In the genomic region with DNA sequence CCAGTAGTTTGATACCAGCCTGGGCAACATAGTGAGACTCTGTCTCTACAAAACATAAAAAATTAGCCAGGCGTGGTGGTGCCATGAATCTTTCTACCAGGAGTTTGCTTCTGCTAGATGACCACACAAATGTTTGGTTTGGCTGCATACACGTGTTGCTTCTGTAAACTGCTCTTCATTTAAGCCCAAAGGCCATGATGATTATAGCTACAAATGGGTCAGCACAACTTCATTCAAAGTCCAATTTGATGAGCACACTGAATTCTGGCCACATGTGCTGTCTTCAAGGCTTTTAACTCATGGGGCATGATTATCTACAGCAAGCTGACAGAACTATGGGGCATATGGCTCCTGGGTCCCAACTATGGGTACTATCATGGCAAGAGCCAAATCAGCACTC, we compare ENCODE assay signal across 28 cellular contexts. TPM values are rescaled to one million over a fixed set of nuclear protein-coding genes. Genes with fewer than 3 reads are reported as not detected.
"Had no signal": no experiment of that assay in that cellular context is flagged by ENCODE, and none has a peak within 500 bp of the region (broad histone marks: within the 10 kb centered on the region; RNA-seq: fewer than 3 reads in every experiment).

No MANE protein-coding gene starts in this region.

- H3K4me3 ChIP-seq: stomach, suprapubic skin, testis, thoracic aorta, thyroid gland, tibial artery, tibial nerve, transverse colon, upper lobe of left lung, upper lobe of right lung, uterus, vagina had no signal

- H3K4me1 Mint-ChIP-seq: stimulated activated effector memory CD8-positive, alpha-beta T cell treated with anti-CD3 and anti-CD28 coated beads, Interleukin-12 subunit alpha, Interleukin-12 subunit beta, amount 100 ng/mL, for 72 hours; stimulated activated memory B cell treated with anti-CD40 and anti-IgM and Interleukin-4, amounts not matched to agents 10 μg/mL and 1 μg/mL and 100 μg/mL, for 72 hours; stimulated activated naive B cell treated with anti-CD40 and anti-IgM and Interleukin-4, amounts not matched to agents 10 μg/mL and 1 μg/mL and 100 μg/mL, for 72 hours; stimulated activated naive CD8-positive, alpha-beta T cell treated with anti-CD3 and anti-CD28 coated beads, Interleukin-15, amount 100 ng/mL, for 72 hours had no signal

- H3K27me3 ChIP-seq: stomach, suprapubic skin, testis, thyroid gland, tibial artery, tibial nerve, transverse colon, upper lobe of left lung, upper lobe of right lung, uterus, vagina had no signal

- H3K9me3 ChIP-seq: stomach, suprapubic skin, testis, thoracic aorta, thyroid gland, transverse colon, upper lobe of left lung, upper lobe of right lung, uterus, vagina had no signal

- H3K4me3 Mint-ChIP-seq: stimulated activated effector memory CD8-positive, alpha-beta T cell treated with anti-CD3 and anti-CD28 coated beads, Interleukin-12 subunit alpha, Interleukin-12 subunit beta, amount 100 ng/mL, for 72 hours; stimulated activated memory B cell treated with anti-CD40 and anti-IgM and Interleukin-4, amounts not matched to agents 10 μg/mL and 1 μg/mL and 100 μg/mL, for 72 hours; stimulated activated naive B cell treated with anti-CD40 and anti-IgM and Interleukin-4, amounts not matched to agents 10 μg/mL and 1 μg/mL and 100 μg/mL, for 72 hours; stimulated activated naive CD8-positive, alpha-beta T cell treated with anti-CD3 and anti-CD28 coated beads, Interleukin-15, amount 100 ng/mL, for 72 hours; stimulated activated naive CD8-positive, alpha-beta T cell treated with anti-CD3 and anti-CD28 coated beads, Interleukin-15, Interleukin-2, amounts not matched to agents 100 ng/mL and 50 ng/mL, for 24 hours; type B pancreatic cell had no signal

- H3K27ac Mint-ChIP-seq: stimulated activated effector memory CD8-positive, alpha-beta T cell treated with anti-CD3 and anti-CD28 coated beads, Interleukin-12 subunit alpha, Interleukin-12 subunit beta, amount 100 ng/mL, for 72 hours; stimulated activated memory B cell treated with anti-CD40 and anti-IgM and Interleukin-4, amounts not matched to agents 10 μg/mL and 1 μg/mL and 100 μg/mL, for 72 hours; stimulated activated naive B cell treated with anti-CD40 and anti-IgM and Interleukin-4, amounts not matched to agents 10 μg/mL and 1 μg/mL and 100 μg/mL, for 72 hours; stimulated activated naive CD8-positive, alpha-beta T cell treated with anti-CD3 and anti-CD28 coated beads, Interleukin-15, amount 100 ng/mL, for 72 hours; stimulated activated naive CD8-positive, alpha-beta T cell treated with anti-CD3 and anti-CD28 coated beads, Interleukin-15, Interleukin-2, amounts not matched to agents 100 ng/mL and 50 ng/mL, for 24 hours; type B pancreatic cell had no signal

- DNase-seq: stimulated activated CD4-positive, alpha-beta T cell treated with anti-CD3 and anti-CD28 coated beads, Interleukin-2, amount 100 ng/mL, for 48 hours; stimulated activated CD4-positive, alpha-beta T cell treated with anti-CD3 and anti-CD28 coated beads, Interleukin-4, amount 100 ng/mL, for 1 hour; stimulated activated CD4-positive, alpha-beta T cell treated with anti-CD3 and anti-CD28 coated beads, Interleukin-4, amount 100 ng/mL, for 24 hours; stimulated activated CD4-positive, alpha-beta T cell treated with anti-CD3 and anti-CD28 coated beads, Interleukin-4, amount 100 ng/mL, for 4 hours; stimulated activated CD8-positive, alpha-beta memory T cell treated with anti-CD3 and anti-CD28 coated beads, Interleukin-4, amount 100 ng/mL, for 48 hours; stimulated activated naive B cell treated with anti-CD40 and anti-IgM and Interleukin-4, amounts not matched to agents 10 μg/mL and 1 μg/mL and 100 μg/mL, for 72 hours; stimulated activated naive CD4-positive, alpha-beta T cell; stimulated activated naive CD4-positive, alpha-beta T cell treated with Interleukin-2 at 50 U/mL for 16 hours; stimulated activated naive CD8-positive, alpha-beta T cell treated with anti-CD3 and anti-CD28 coated beads, Interleukin-15, amount 100 ng/mL, for 72 hours; stimulated activated naive CD8-positive, alpha-beta T cell treated with anti-CD3 and anti-CD28 coated beads, Interleukin-15, Interleukin-2, amounts not matched to agents 100 U/mL and 50 U/mL, for 24 hours; stomach; substantia nigra; testis; thyroid gland; tibial artery; transverse colon; trophoblast cell; upper lobe of left lung; upper lobe of right lung; uterus had no signal

- H3K27me3 Mint-ChIP-seq: stimulated activated naive CD8-positive, alpha-beta T cell treated with anti-CD3 and anti-CD28 coated beads, Interleukin-15, amount 100 ng/mL, for 72 hours; stimulated activated naive CD8-positive, alpha-beta T cell treated with anti-CD3 and anti-CD28 coated beads, Interleukin-15, Interleukin-2, amounts not matched to agents 100 ng/mL and 50 ng/mL, for 24 hours had no signal

- H3K36me3 Mint-ChIP-seq: stimulated activated effector memory CD8-positive, alpha-beta T cell treated with anti-CD3 and anti-CD28 coated beads, Interleukin-12 subunit alpha, Interleukin-12 subunit beta, amount 100 ng/mL, for 72 hours; stimulated activated naive B cell treated with anti-CD40 and anti-IgM and Interleukin-4, amounts not matched to agents 10 μg/mL and 1 μg/mL and 100 μg/mL, for 72 hours; type B pancreatic cell had no signal

- H3K27ac ChIP-seq: stomach, suprapubic skin, testis, thoracic aorta, thyroid gland, tibial artery, tibial nerve, transverse colon, upper lobe of left lung, upper lobe of right lung, uterus, vagina had no signal

- ATAC-seq: stimulated activated effector memory CD8-positive, alpha-beta T cell treated with anti-CD3 and anti-CD28 coated beads, Interleukin-12 subunit alpha, Interleukin-12 subunit beta, amount 100 ng/mL, for 72 hours; stimulated activated memory B cell treated with anti-CD40 and anti-IgM and Interleukin-4, amounts not matched to agents 10 μg/mL and 1 μg/mL and 100 μg/mL, for 72 hours; stimulated activated naive B cell treated with anti-CD40 and anti-IgM and Interleukin-4, amounts not matched to agents 10 μg/mL and 1 μg/mL and 100 μg/mL, for 72 hours; stimulated activated naive CD8-positive, alpha-beta T cell treated with anti-CD3 and anti-CD28 coated beads, Interleukin-15, amount 100 ng/mL, for 72 hours; stimulated activated naive CD8-positive, alpha-beta T cell treated with anti-CD3 and anti-CD28 coated beads, Interleukin-15, Interleukin-2, amounts not matched to agents 100 U/mL and 50 U/mL, for 24 hours; upper lobe of right lung had no signal

- H3K36me3 ChIP-seq: stomach, suprapubic skin, thoracic aorta, thyroid gland, tibial nerve, transverse colon, upper lobe of left lung, upper lobe of right lung, uterus, vagina had no signal

- H3K4me1 ChIP-seq: stomach, suprapubic skin, testis, thyroid gland, tibial artery, tibial nerve, transverse colon, upper lobe of left lung, upper lobe of right lung, uterus, vagina had no signal

RNA-seq across cellular contexts. Expression of gene DCT, which starts 46.3 kb away (rescaled TPM):
- total RNA-seq: transverse colon, upper lobe of right lung, vagina had no signal
